ENCODE assay signal across 17 cellular contexts in the genomic region with DNA sequence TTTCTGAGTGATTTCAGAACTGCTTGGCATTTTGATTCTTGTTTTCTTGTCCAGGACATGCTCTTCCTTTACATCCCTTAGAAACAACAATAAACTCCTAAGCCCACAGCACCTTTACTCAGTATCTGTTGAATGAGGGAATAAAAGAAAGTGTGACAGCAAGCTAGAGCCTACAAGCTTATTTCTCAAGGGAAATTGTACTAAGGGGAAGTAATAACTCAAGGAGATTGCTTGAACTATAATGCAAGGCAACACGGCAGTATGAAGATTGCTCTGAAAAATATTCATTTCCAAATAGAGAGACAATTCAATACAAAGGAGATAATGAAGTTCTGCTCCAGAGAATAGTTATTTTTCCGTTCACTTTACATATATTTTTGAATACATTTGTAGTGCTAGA.
DNase-seq lines count a peak whose midpoint lies in the region; ATAC-seq and TF ChIP-seq lines count a peak whose summit lies in the region.
"Had no signal": no experiment of that assay in that cellular context is flagged by ENCODE, and none has a peak within 500 bp of the region (broad histone marks: within the 10 kb centered on the region; RNA-seq: fewer than 3 reads in every experiment).

No MANE protein-coding gene starts in this region.

- H3K36me3 ChIP-seq in SU-DHL-6 (ENCODE audit: low read length): no peaks in the 10 kb centered on the region
- no peaks in the 10 kb centered on the region for H3K36me3 ChIP-seq in brain microvascular endothelial cell (replicated peaks)

- H2AFZ ChIP-seq in SU-DHL-6 (ENCODE audit: low read depth, low read length, severe bottlenecking): peak overlapping the region; percentile 73

- H3K27ac ChIP-seq in SU-DHL-6 (ENCODE audit: low read depth, low read length) (peak overlapping the region; percentile 28), brain microvascular endothelial cell (no peak overlapping the region)
- H3K27ac ChIP-seq: 22Rv1, C4-2B had no signal

- H3K9me3 ChIP-seq in SU-DHL-6 (ENCODE audit: insufficient read depth, low read length): no peaks in the 10 kb centered on the region
- H3K9me3 ChIP-seq: SK-N-SH had no signal

- H3K4me3 ChIP-seq in SU-DHL-6 (ENCODE audit: insufficient read depth, low read length, poor library complexity, severe bottlenecking) (no peak overlapping the region), brain microvascular endothelial cell (ENCODE audit: low read depth, low read length) (no peak overlapping the region)

- H3K27ac Mint-ChIP-seq in stimulated activated naive B cell treated with anti-CD40 and anti-IgM and Interleukin-4, amounts not matched to agents 10 μg/mL and 1 μg/mL and 100 μg/mL, for 72 hours: peak overlapping the region; percentile 14
- H3K27ac Mint-ChIP-seq: HFFc6 had no signal

- in situ Hi-C loops in brain microvascular endothelial cell (cut with HindIII; ENCODE audit: low pct_ligation_motif_present, low sequenced_read_pairs): no loop called here

- H3K4me1 Mint-ChIP-seq in stimulated activated naive B cell treated with anti-CD40 and anti-IgM and Interleukin-4, amounts not matched to agents 10 μg/mL and 1 μg/mL and 100 μg/mL, for 72 hours: peaks cover 9 to 16% of the 10 kb centered on the region in 2 donors

- H3K27me3 Mint-ChIP-seq in stimulated activated naive B cell treated with anti-CD40 and anti-IgM and Interleukin-4, amounts not matched to agents 10 μg/mL and 1 μg/mL and 100 μg/mL, for 72 hours: no peaks in the 10 kb centered on the region

- no peaks in the 10 kb centered on the region for H4K20me1 ChIP-seq in SU-DHL-6 (ENCODE audit: low read depth, low read length)

- H3K4me3 Mint-ChIP-seq in stimulated activated naive B cell treated with anti-CD40 and anti-IgM and Interleukin-4, amounts not matched to agents 10 μg/mL and 1 μg/mL and 100 μg/mL, for 72 hours: no peak overlapping the region
- H3K4me3 Mint-ChIP-seq: HFFc6 had no signal

- no peak for TF ChIP-seq CTCF in SU-DHL-6 (IDR thresholded peaks at IDR 0.05; ENCODE audit: insufficient read depth, low read length, poor library complexity, severe bottlenecking)
- TF ChIP-seq CTCF in brain microvascular endothelial cell (IDR thresholded peaks at IDR 0.05; ENCODE audit: low read depth, low read length, missing control alignments): no peak

- H3F3A ChIP-seq in SU-DHL-6 (ENCODE audit: insufficient read depth): no peaks in the 10 kb centered on the region

- peaks cover 6 to 9% of the 10 kb centered on the region in 2 donors for H3K9me3 Mint-ChIP-seq in stimulated activated naive B cell treated with anti-CD40 and anti-IgM and Interleukin-4, amounts not matched to agents 10 μg/mL and 1 μg/mL and 100 μg/mL, for 72 hours

- DNase-seq in DMS 273 treated with DMSO at 0.1 percent for 48 hours (lab: John Stamatoyannopoulos, UW) (peak; percentile 1), DMS 273 (lab: John Stamatoyannopoulos, UW; ENCODE audit: unreplicated experiment) (no peak), NAMALWA (ENCODE audit: low spot score) (peak; percentile 45), NCI-H2171 treated with DMSO at 0.1 percent for 48 hours (lab: John Stamatoyannopoulos, UW) (no peak), brain microvascular endothelial cell (no peak), DMS153 treated with DMSO at 0.1 percent for 48 hours (lab: John Stamatoyannopoulos, UW; ENCODE audit: unreplicated experiment) (no peak)
- no peak for DNase-seq in stimulated activated naive B cell treated with anti-CD40 and anti-IgM and Interleukin-4, amounts not matched to agents 10 μg/mL and 1 μg/mL and 100 μg/mL, for 72 hours
- DNase-seq: COR-L47, HFFc6, NCI-H1417 treated with DMSO at 0.1 percent for 48 hours, NCI-H2029 treated with DMSO at 0.1 percent for 48 hours, NCI-H524, SK-N-SH, T-helper 2 cell had no signal

- H3K36me3 Mint-ChIP-seq in stimulated activated naive B cell treated with anti-CD40 and anti-IgM and Interleukin-4, amounts not matched to agents 10 μg/mL and 1 μg/mL and 100 μg/mL, for 72 hours: no peaks in the 10 kb centered on the region

- H3K4me2 ChIP-seq in SU-DHL-6 (ENCODE audit: low read depth, low read length, poor library complexity, severe bottlenecking): peak overlapping the region; percentile 41
- H3K4me2 ChIP-seq: SK-N-SH had no signal

- H3K9me2 ChIP-seq in SU-DHL-6 (replicated peaks; ENCODE audit: insufficient read depth, low read length): no peaks in the 10 kb centered on the region
- H3K9me2 ChIP-seq: SK-N-SH had no signal

- H3K79me2 ChIP-seq in SU-DHL-6 (ENCODE audit: insufficient read depth, low read length): no peaks in the 10 kb centered on the region

- H3K9ac ChIP-seq in SU-DHL-6 (ENCODE audit: low read length): no peak overlapping the region
- H3K9ac ChIP-seq: SK-N-SH had no signal

- ATAC-seq in stimulated activated naive B cell treated with anti-CD40 and anti-IgM and Interleukin-4, amounts not matched to agents 10 μg/mL and 1 μg/mL and 100 μg/mL, for 72 hours (replicated peaks): peak in 1 of 2 donors; percentile 43

- H3K27me3 ChIP-seq in SU-DHL-6 (ENCODE audit: low read length): no peaks in the 10 kb centered on the region
- H3K27me3 ChIP-seq in brain microvascular endothelial cell (replicated peaks): no peaks in the 10 kb centered on the region

Comparison
In these comparisons a context has a peak if more than half of its experiments do, and no peak if none do; other contexts are left out.
1. DNase-seq: peak in DMS 273 treated with DMSO at 0.1 percent for 48 hours (single experiment) and NAMALWA (single experiment); none in DMS 273 (single experiment), stimulated activated naive B cell treated with anti-CD40 and anti-IgM and Interleukin-4, amounts not matched to agents 10 μg/mL and 1 μg/mL and 100 μg/mL, for 72 hours (single experiment), NCI-H2171 treated with DMSO at 0.1 percent for 48 hours (single experiment), brain microvascular endothelial cell (single experiment) and DMS153 treated with DMSO at 0.1 percent for 48 hours (single experiment).